ENCODE assay signal across 8 cellular contexts in the genomic region with DNA sequence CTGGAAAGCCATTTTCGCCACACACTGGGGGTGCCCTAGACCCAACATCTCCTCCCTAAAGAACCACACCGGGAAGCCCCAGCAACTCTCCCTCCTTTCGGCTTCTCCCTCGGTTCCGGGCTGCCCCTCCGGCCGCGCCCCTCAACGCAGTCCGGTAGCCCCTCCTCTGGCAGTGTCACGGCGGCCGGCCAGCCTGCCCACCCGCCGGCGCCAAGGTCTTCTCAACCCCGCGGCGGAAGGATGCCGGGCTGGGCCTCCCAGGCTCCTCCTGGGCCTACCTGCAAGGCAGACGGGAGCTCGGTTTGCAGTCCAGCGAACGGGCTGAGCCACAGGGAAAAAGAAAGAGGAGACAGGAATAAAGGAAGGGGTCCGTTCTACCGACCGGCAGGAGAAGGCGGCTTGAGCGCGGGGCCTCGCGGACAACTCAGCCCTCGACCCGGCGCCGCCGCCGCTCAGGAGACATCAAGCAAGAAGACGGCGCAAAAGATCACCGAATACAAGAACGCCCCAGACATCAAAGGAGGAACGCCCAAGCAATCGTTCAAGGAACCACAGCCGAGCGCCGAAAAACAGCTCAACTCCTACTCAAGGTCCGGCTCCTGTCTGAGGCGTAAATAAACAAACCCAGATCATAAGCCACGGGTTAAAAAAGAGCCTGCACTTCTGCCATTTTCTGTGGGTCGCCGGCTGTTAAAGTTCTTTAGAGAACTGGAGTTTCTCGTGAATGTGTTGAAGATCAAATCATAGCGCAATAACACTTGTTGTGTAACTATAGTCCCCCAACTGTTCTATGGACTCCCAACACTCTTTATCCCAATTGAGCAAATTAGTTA. TPM values are rescaled to one million over a fixed set of nuclear protein-coding genes. Genes with fewer than 3 reads are reported as not detected.
A peak's percentile ranks its signal among the peaks of the same experiment; 100 is the strongest.
DNase-seq lines count a peak whose midpoint lies in the region; ATAC-seq lines count a peak whose summit lies in the region.

A gene with protein sequence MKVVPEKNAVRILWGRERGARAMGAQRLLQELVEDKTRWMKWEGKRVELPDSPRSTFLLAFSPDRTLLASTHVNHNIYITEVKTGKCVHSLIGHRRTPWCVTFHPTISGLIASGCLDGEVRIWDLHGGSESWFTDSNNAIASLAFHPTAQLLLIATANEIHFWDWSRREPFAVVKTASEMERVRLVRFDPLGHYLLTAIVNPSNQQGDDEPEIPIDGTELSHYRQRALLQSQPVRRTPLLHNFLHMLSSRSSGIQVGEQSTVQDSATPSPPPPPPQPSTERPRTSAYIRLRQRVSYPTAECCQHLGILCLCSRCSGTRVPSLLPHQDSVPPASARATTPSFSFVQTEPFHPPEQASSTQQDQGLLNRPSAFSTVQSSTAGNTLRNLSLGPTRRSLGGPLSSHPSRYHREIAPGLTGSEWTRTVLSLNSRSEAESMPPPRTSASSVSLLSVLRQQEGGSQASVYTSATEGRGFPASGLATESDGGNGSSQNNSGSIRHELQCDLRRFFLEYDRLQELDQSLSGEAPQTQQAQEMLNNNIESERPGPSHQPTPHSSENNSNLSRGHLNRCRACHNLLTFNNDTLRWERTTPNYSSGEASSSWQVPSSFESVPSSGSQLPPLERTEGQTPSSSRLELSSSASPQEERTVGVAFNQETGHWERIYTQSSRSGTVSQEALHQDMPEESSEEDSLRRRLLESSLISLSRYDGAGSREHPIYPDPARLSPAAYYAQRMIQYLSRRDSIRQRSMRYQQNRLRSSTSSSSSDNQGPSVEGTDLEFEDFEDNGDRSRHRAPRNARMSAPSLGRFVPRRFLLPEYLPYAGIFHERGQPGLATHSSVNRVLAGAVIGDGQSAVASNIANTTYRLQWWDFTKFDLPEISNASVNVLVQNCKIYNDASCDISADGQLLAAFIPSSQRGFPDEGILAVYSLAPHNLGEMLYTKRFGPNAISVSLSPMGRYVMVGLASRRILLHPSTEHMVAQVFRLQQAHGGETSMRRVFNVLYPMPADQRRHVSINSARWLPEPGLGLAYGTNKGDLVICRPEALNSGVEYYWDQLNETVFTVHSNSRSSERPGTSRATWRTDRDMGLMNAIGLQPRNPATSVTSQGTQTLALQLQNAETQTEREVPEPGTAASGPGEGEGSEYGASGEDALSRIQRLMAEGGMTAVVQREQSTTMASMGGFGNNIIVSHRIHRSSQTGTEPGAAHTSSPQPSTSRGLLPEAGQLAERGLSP (N-terminal part only) (minus strand): TSS at position 474 of the 833 bp plus-strand sequence. CDS start 45,643 bp downstream, outside the sequence.

- peaks cover 41% of the 10 kb centered on the region for H3K4me1 ChIP-seq in CD8-positive, alpha-beta memory T cell (ENCODE audit: insufficient read depth, low read length)

- H3K27ac Mint-ChIP-seq in CD8-positive, alpha-beta memory T cell: peak within 1 kb of the TSS; percentile 84 to 99 (median 96)
- H3K27ac Mint-ChIP-seq in effector memory CD8-positive, alpha-beta T cell: peak within 1 kb of the TSS; percentile 81 to 93
- peak within 1 kb of the TSS; percentile 89 for H3K27ac Mint-ChIP-seq in memory B cell

- peaks cover 0 to 16% (median 5%) of the 10 kb centered on the region in 3 donors for H3K36me3 Mint-ChIP-seq in CD8-positive, alpha-beta memory T cell
- peaks cover 10% of the 10 kb centered on the region for H3K36me3 Mint-ChIP-seq in effector memory CD8-positive, alpha-beta T cell (ENCODE audit: insufficient read depth)
- H3K36me3 Mint-ChIP-seq in memory B cell: no peaks in the 10 kb centered on the region

- no peaks in the 10 kb centered on the region for H3K9me3 Mint-ChIP-seq in CD8-positive, alpha-beta memory T cell
- H3K9me3 Mint-ChIP-seq in effector memory CD8-positive, alpha-beta T cell: no peaks in the 10 kb centered on the region
- no peaks in the 10 kb centered on the region for H3K9me3 Mint-ChIP-seq in memory B cell

- H3K36me3 ChIP-seq in CD8-positive, alpha-beta memory T cell (ENCODE audit: insufficient read depth, low read length): peaks cover 3% of the 10 kb centered on the region

- peak within 1 kb of the TSS; percentile 96 to 99 (median 98) for H3K4me3 Mint-ChIP-seq in CD8-positive, alpha-beta memory T cell
- H3K4me3 Mint-ChIP-seq in effector memory CD8-positive, alpha-beta T cell: peak within 1 kb of the TSS; percentile 83 to 96
- H3K4me3 Mint-ChIP-seq in memory B cell: peak within 1 kb of the TSS; percentile 96

- H3K9me3 ChIP-seq in CD8-positive, alpha-beta memory T cell (ENCODE audit: low read length): no peaks in the 10 kb centered on the region

- H3K4me1 Mint-ChIP-seq in CD8-positive, alpha-beta memory T cell: peaks cover 34 to 49% (median 49%) of the 10 kb centered on the region in 3 donors
- H3K4me1 Mint-ChIP-seq in effector memory CD8-positive, alpha-beta T cell (ENCODE audit: low read depth in 2 of 2): peaks cover 29 to 35% of the 10 kb centered on the region in 2 donors
- peaks cover 13% of the 10 kb centered on the region for H3K4me1 Mint-ChIP-seq in memory B cell

- peaks cover 0 to 1% of the 10 kb centered on the region in 2 donors for H3K27me3 Mint-ChIP-seq in CD8-positive, alpha-beta memory T cell
- H3K27me3 Mint-ChIP-seq in effector memory CD8-positive, alpha-beta T cell: no peaks in the 10 kb centered on the region
- no peaks in the 10 kb centered on the region for H3K27me3 Mint-ChIP-seq in memory B cell

- peak; percentile 64 for ATAC-seq in GM19467 (IDR thresholded peaks at IDR 0.05; ENCODE audit: unreplicated experiment)
- peak; percentile 94 for ATAC-seq in effector memory CD8-positive, alpha-beta T cell (replicated peaks)
- peak; percentile 89 for ATAC-seq in memory B cell (ENCODE audit: low read depth)

- CTCF ChIA-PET in CD8-positive, alpha-beta memory T cell (lab: Charles Lee): interaction anchor here (0.6 to 2.6 kb wide), 3 partner anchors 18 to 24 kb away, joined by 3 to 13 read pairs (median 8); a partner anchor contains a TSS
- CTCF ChIA-PET in activated CD8-positive, alpha-beta memory T cell treated with anti-CD3 and anti-CD28 coated beads for 36 hours (lab: Charles Lee): interaction anchor here (0.6 to 1.3 kb wide), 4 partner anchors 20 to 116 kb away, joined by 3 read pairs; no protein-coding TSS in a partner anchor

- no peaks in the 10 kb centered on the region for H3K27me3 ChIP-seq in CD8-positive, alpha-beta memory T cell (ENCODE audit: insufficient read depth, low read length, poor library complexity, severe bottlenecking)

- DNase-seq in CD8-positive, alpha-beta memory T cell: peak; percentile 53 to 84 (median 75)
- peak; percentile 77 for DNase-seq in HS-5 (ENCODE audit: low read depth)
- DNase-seq in NOMO-1 (lab: John Stamatoyannopoulos, UW; ENCODE audit: unreplicated experiment in 2 of 2): peak; percentile 88 to 95
- peak; percentile 73 to 91 (median 75) for DNase-seq in effector memory CD8-positive, alpha-beta T cell
- peak; percentile 75 to 87 for DNase-seq in memory B cell (ENCODE audit: low spot score in 2 of 2)
- peak; percentile 67 for DNase-seq in stimulated activated CD8-positive, alpha-beta memory T cell treated with anti-CD3 and anti-CD28 coated beads, Interleukin-12 subunit alpha, Interleukin-12 subunit beta, amount 100 ng/mL, for 1 hour (ENCODE audit: low read depth)

- H3K4me3 ChIP-seq in CD8-positive, alpha-beta memory T cell (ENCODE audit: low read length): peak within 1 kb of the TSS; percentile 90

- POLR2A ChIA-PET in CD8-positive, alpha-beta memory T cell (lab: Charles Lee): interaction anchor here (0.6 to 1.2 kb wide), 4 partner anchors 9 to 33 kb away, joined by 3 to 8 read pairs (median 6); no protein-coding TSS in a partner anchor
- POLR2A ChIA-PET in activated CD8-positive, alpha-beta memory T cell treated with anti-CD3 and anti-CD28 coated beads for 36 hours (lab: Charles Lee): interaction anchor here (0.6 to 1.4 kb wide), 5 partner anchors 12 to 706 kb away, joined by 3 to 6 read pairs (median 4); no protein-coding TSS in a partner anchor

- peak within 1 kb of the TSS; percentile 71 for H3K27ac ChIP-seq in CD8-positive, alpha-beta memory T cell (ENCODE audit: low read depth, low read length)

RNA-seq across cellular contexts. Expression of the gene that starts here (rescaled TPM):
- 10 to 100 TPM; 31.3 to 33.3 TPM for total RNA-seq in CD8-positive, alpha-beta memory T cell
- polyA plus RNA-seq in CD8-positive, alpha-beta memory T cell: 13.6 TPM
- 10 to 100 TPM; 28.7 to 28.9 TPM for total RNA-seq in activated CD8-positive, alpha-beta memory T cell treated with anti-CD3 and anti-CD28 coated beads for 36 hours

Comparison
In these comparisons a context has a peak if more than half of its experiments do, and no peak if none do; other contexts are left out.
1. Peak in every context shown above with its lines: DNase-seq, ATAC-seq, H3K4me3 ChIP-seq and H3K27ac ChIP-seq.